Comparison of ENCODE assay signal across 23 cellular contexts in the genomic region with DNA sequence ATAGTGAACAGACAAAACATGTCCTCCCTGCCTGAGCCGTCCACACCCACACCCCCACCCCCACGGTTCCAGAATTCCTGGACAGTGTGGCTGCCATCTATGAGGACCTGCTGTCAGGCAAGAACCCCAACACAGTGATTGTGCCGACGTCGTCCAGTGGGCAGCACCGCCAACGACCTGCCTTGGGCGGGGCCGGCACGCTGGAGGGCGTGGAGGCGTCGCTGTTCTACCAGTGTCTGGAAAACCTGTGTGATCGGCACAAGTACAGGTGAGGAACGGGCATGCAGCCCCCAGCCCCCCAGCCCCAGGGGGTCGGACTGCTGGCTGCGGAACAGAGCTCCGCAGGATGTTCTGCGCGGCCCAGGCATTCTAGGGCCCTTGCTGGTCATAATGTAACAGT. TPM values are rescaled to one million over a fixed set of nuclear protein-coding genes. Genes with fewer than 3 reads are reported as not detected.
"Had no signal": no experiment of that assay in that cellular context is flagged by ENCODE, and none has a peak within 500 bp of the region (broad histone marks: within the 10 kb centered on the region; RNA-seq: fewer than 3 reads in every experiment).

No MANE protein-coding gene starts in this region.

- H3K27ac Mint-ChIP-seq: dendritic cell treated with granulocyte-macrophage colony-stimulating factor and Interleukin-4, amounts not matched to agents 40 ng/mL and 50 ng/mL, for 4 days; immature natural killer cell; natural killer cell treated with Interleukin-12 subunit alpha and Interleukin-12 subunit beta and Interleukin-15 and Interleukin-18, amount 100 ng/mL, for 72 hours had no signal

- ATAC-seq: left ventricle myocardium superior; lower lobe of right lung; natural killer cell treated with Interleukin-12 subunit alpha and Interleukin-12 subunit beta and Interleukin-15 and Interleukin-18, amount 100 ng/mL, for 72 hours; stimulated activated effector memory CD8-positive, alpha-beta T cell treated with anti-CD3 and anti-CD28 coated beads, Interleukin-12 subunit alpha, Interleukin-12 subunit beta, amount 100 ng/mL, for 72 hours had no signal

- DNase-seq: colonic mucosa; effector memory CD4-positive, alpha-beta T cell; erythroblast; hypothalamus; immature natural killer cell; islet precursor cell; left ventricle myocardium superior; lower lobe of right lung; naive B cell; sigmoid colon; stimulated activated CD4-positive, alpha-beta T cell treated with anti-CD3 and anti-CD28 coated beads, Interleukin-2, amount 100 ng/mL, for 24 hours; stimulated activated CD4-positive, alpha-beta T cell treated with anti-CD3 and anti-CD28 coated beads, Interleukin-4, amount 100 ng/mL, for 24 hours; stimulated activated naive CD4-positive, alpha-beta T cell treated with Interleukin-2 at 50 U/mL for 16 hours; stomach; thyroid gland had no signal

- H3K27me3 ChIP-seq: colonic mucosa, right atrium auricular region, sigmoid colon, stomach, thyroid gland, vagina had no signal

- H3K9me3 ChIP-seq: colonic mucosa, lower lobe of right lung, prostate gland, right atrium auricular region, sigmoid colon, stomach, thyroid gland, vagina had no signal

- H3K27me3 Mint-ChIP-seq: naive B cell; natural killer cell treated with Interleukin-12 subunit alpha and Interleukin-12 subunit beta and Interleukin-15 and Interleukin-18, amount 100 ng/mL, for 72 hours had no signal

- H3K4me3 Mint-ChIP-seq: dendritic cell treated with granulocyte-macrophage colony-stimulating factor and Interleukin-4, amounts not matched to agents 40 ng/mL and 50 ng/mL, for 4 days; immature natural killer cell; naive B cell; natural killer cell treated with Interleukin-12 subunit alpha and Interleukin-12 subunit beta and Interleukin-15 and Interleukin-18, amount 100 ng/mL, for 72 hours; neural crest cell; stimulated activated effector memory CD8-positive, alpha-beta T cell treated with anti-CD3 and anti-CD28 coated beads, Interleukin-12 subunit alpha, Interleukin-12 subunit beta, amount 100 ng/mL, for 72 hours had no signal

- H3K4me3 ChIP-seq: colonic mucosa, lower lobe of right lung, prostate gland, right atrium auricular region, sigmoid colon, stomach, thyroid gland, vagina had no signal

- H3K36me3 ChIP-seq: colonic mucosa, prostate gland, right atrium auricular region, thyroid gland, vagina had no signal

- H3K36me3 Mint-ChIP-seq: naive B cell; natural killer cell treated with Interleukin-12 subunit alpha and Interleukin-12 subunit beta and Interleukin-15 and Interleukin-18, amount 100 ng/mL, for 72 hours had no signal

- H3K9me3 Mint-ChIP-seq: dendritic cell treated with granulocyte-macrophage colony-stimulating factor and Interleukin-4, amounts not matched to agents 40 ng/mL and 50 ng/mL, for 4 days; immature natural killer cell; naive B cell; natural killer cell treated with Interleukin-12 subunit alpha and Interleukin-12 subunit beta and Interleukin-15 and Interleukin-18, amount 100 ng/mL, for 72 hours; neural crest cell; stimulated activated effector memory CD8-positive, alpha-beta T cell treated with anti-CD3 and anti-CD28 coated beads, Interleukin-12 subunit alpha, Interleukin-12 subunit beta, amount 100 ng/mL, for 72 hours had no signal

- H3K27ac ChIP-seq: colonic mucosa, lower lobe of right lung, prostate gland, right atrium auricular region, sigmoid colon, thyroid gland, vagina had no signal

- H3K4me1 ChIP-seq: lower lobe of right lung, prostate gland, thyroid gland had no signal

RNA-seq across cellular contexts. Expression of a gene that starts 29.3 kb away (rescaled TPM):
- total RNA-seq: mononuclear cell had no signal
